ENCODE assay signal across 10 cellular contexts in genomic region chr4:177229331-177229730, GRCh38.
DNase-seq lines count a peak whose midpoint lies in the region; ATAC-seq and TF ChIP-seq lines count a peak whose summit lies in the region.
"Had no signal": no experiment of that assay in that cellular context is flagged by ENCODE, and none has a peak within 500 bp of the region (broad histone marks: within the 10 kb centered on the region; RNA-seq: fewer than 3 reads in every experiment).

No MANE protein-coding gene starts in this region.

- no peaks in the 10 kb centered on the region for H3K36me3 ChIP-seq in SJCRH30
- no peaks in the 10 kb centered on the region for H3K36me3 ChIP-seq in skeletal muscle tissue (ENCODE audit: control insufficient read depth in 3 of 3, insufficient read depth in 3 of 3, low read length in 3 of 3)

- no peaks in the 10 kb centered on the region for H3K4me1 ChIP-seq in SJCRH30
- H3K4me1 ChIP-seq in skeletal muscle tissue (ENCODE audit: control insufficient read depth in 3 of 3, insufficient read depth in 3 of 3, low read length in 3 of 3): peaks cover 0 to 3% (median 0%) of the 10 kb centered on the region in 3 donors

- TF ChIP-seq CTCF in epithelial cell of proximal tubule (conservative IDR thresholded peaks at IDR 0.05; ENCODE audit: low read depth, low read length): no peak

- DNase-seq in DMS 273 (lab: John Stamatoyannopoulos, UW; ENCODE audit: unreplicated experiment) (peak; percentile 1), DMS 273 treated with DMSO at 0.1 percent for 48 hours (lab: John Stamatoyannopoulos, UW) (no peak), SJCRH30 (peak in 1 of 2 experiments; percentile 6), epithelial cell of proximal tubule (ENCODE audit: low read depth) (no peak)
- DNase-seq: naive B cell had no signal

- H3K27me3 ChIP-seq in SJCRH30 (no peaks in the 10 kb centered on the region), skeletal muscle tissue (ENCODE audit: control insufficient read depth in 3 of 3, insufficient read depth in 3 of 3, low read length in 3 of 3) (no peaks in the 10 kb centered on the region)

- H3K9me3 ChIP-seq in SJCRH30 (replicated peaks) (no peaks in the 10 kb centered on the region), skeletal muscle tissue (ENCODE audit: control insufficient read depth in 3 of 3, low read length in 3 of 3) (no peaks in the 10 kb centered on the region)

- no peak overlapping the region for H3K27ac ChIP-seq in SJCRH30
- no peak overlapping the region for H3K27ac ChIP-seq in skeletal muscle tissue (ENCODE audit: low read depth, low read length)
- H3K27ac ChIP-seq: 22Rv1 had no signal

- peak overlapping the region; percentile 22 for H3K4me3 ChIP-seq in SJCRH30
- H3K4me3 ChIP-seq in epithelial cell of proximal tubule (ENCODE audit: low read depth, low read length): peak overlapping the region; percentile 23
- H3K4me3 ChIP-seq in skeletal muscle tissue (ENCODE audit: low read length in 3 of 3): peak overlapping the region in 2 of 3 donors; percentile 41 to 61

- peak overlapping the region in 2 of 3 donors; percentile 23 to 34 for H3K9ac ChIP-seq in skeletal muscle tissue (ENCODE audit: low read depth in 1 of 3, low read length in 3 of 3)

- ATAC-seq in GM18517 (IDR thresholded peaks at IDR 0.05; ENCODE audit: unreplicated experiment) (no peak), GM21390 (IDR thresholded peaks at IDR 0.05; ENCODE audit: unreplicated experiment) (no peak), HG03159 (IDR thresholded peaks at IDR 0.05; ENCODE audit: unreplicated experiment) (no peak)
